ENCODE assay signal across 13 cellular contexts in the genomic region with DNA sequence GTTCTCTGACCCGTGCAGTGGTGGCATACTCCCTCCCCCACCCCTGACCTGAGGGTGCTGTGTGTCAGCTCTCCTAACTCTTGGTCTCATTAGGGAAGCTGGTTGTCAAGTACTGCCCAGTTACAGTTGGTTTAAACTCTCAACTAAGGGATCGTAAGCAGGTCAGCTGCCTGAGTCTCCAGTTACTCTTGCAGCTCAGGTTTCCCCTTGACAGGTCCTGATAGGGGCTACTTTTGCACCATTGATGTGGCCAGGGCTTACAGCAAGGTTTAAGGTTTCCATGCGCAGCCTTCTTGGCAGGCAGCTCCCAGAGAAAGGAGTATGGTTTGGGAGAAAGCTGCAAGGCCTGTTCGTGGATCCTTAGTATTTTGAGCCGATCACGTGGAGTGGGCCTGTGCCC.
DNase-seq lines count a peak whose midpoint lies in the region; ATAC-seq lines count a peak whose summit lies in the region.
"Had no signal": no experiment of that assay in that cellular context is flagged by ENCODE, and none has a peak within 500 bp of the region (broad histone marks: within the 10 kb centered on the region; RNA-seq: fewer than 3 reads in every experiment).

No MANE protein-coding gene starts in this region.

- no peak for ATAC-seq in stimulated activated memory B cell treated with anti-CD40 and anti-IgM and Interleukin-4, amounts not matched to agents 10 μg/mL and 1 μg/mL and 100 μg/mL, for 72 hours
- no peak for ATAC-seq in HG02623 (IDR thresholded peaks at IDR 0.05; ENCODE audit: unreplicated experiment)
- no peak for ATAC-seq in HG03521 (IDR thresholded peaks at IDR 0.05; ENCODE audit: unreplicated experiment)
- ATAC-seq: activated T-cell treated with anti-CD3 and anti-CD28 coated beads, Interleukin-2, amount 50 U/mL, for 72 hours had no signal

- peak overlapping the region; percentile 99 for H3K27ac Mint-ChIP-seq in stimulated activated memory B cell treated with anti-CD40 and anti-IgM and Interleukin-4, amounts not matched to agents 10 μg/mL and 1 μg/mL and 100 μg/mL, for 72 hours
- H3K27ac Mint-ChIP-seq: activated T-cell treated with anti-CD3 and anti-CD28 coated beads, Interleukin-2, amount 50 U/mL, for 72 hours had no signal

- no peak overlapping the region for H3K4me3 Mint-ChIP-seq in stimulated activated memory B cell treated with anti-CD40 and anti-IgM and Interleukin-4, amounts not matched to agents 10 μg/mL and 1 μg/mL and 100 μg/mL, for 72 hours
- H3K4me3 Mint-ChIP-seq: activated T-cell treated with anti-CD3 and anti-CD28 coated beads, Interleukin-2, amount 50 U/mL, for 72 hours had no signal

- peaks cover 5% of the 10 kb centered on the region for H3K9me3 Mint-ChIP-seq in stimulated activated memory B cell treated with anti-CD40 and anti-IgM and Interleukin-4, amounts not matched to agents 10 μg/mL and 1 μg/mL and 100 μg/mL, for 72 hours
- H3K9me3 Mint-ChIP-seq: activated T-cell treated with anti-CD3 and anti-CD28 coated beads, Interleukin-2, amount 50 U/mL, for 72 hours had no signal

- DNase-seq in DMS53 (lab: John Stamatoyannopoulos, UW): peak; percentile 64
- no peak for DNase-seq in DMS53 treated with DMSO at 0.1 percent for 48 hours (lab: John Stamatoyannopoulos, UW; ENCODE audit: unreplicated experiment)
- DNase-seq in RPMI7951 (ENCODE audit: low read depth): peak; percentile 33
- peak; percentile 45 for DNase-seq in iPS-NIHi11 (ENCODE audit: low spot score)
- no peak for DNase-seq in activated effector memory CD4-positive, alpha-beta T cell treated with anti-CD3 and anti-CD28 coated beads, Interleukin-2, amount 50 U/mL, for 16 hours
- DNase-seq: activated T-cell treated with anti-CD3 and anti-CD28 coated beads, Interleukin-2, amount 50 U/mL, for 72 hours; glutamatergic neuron; mammary epithelial cell; Peyer's patch; right lobe of liver had no signal

- no peaks in the 10 kb centered on the region for H3K27me3 Mint-ChIP-seq in stimulated activated memory B cell treated with anti-CD40 and anti-IgM and Interleukin-4, amounts not matched to agents 10 μg/mL and 1 μg/mL and 100 μg/mL, for 72 hours

- H3K4me1 Mint-ChIP-seq in stimulated activated memory B cell treated with anti-CD40 and anti-IgM and Interleukin-4, amounts not matched to agents 10 μg/mL and 1 μg/mL and 100 μg/mL, for 72 hours: peaks cover 96% of the 10 kb centered on the region

- peaks cover 35% of the 10 kb centered on the region for H3K36me3 Mint-ChIP-seq in stimulated activated memory B cell treated with anti-CD40 and anti-IgM and Interleukin-4, amounts not matched to agents 10 μg/mL and 1 μg/mL and 100 μg/mL, for 72 hours

Comparison
In these comparisons a context has a peak if more than half of its experiments do, and no peak if none do; other contexts are left out.
1. DNase-seq: peak in DMS53 (single experiment), RPMI7951 (single experiment) and iPS-NIHi11 (single experiment); none in DMS53 treated with DMSO at 0.1 percent for 48 hours (single experiment) and activated effector memory CD4-positive, alpha-beta T cell treated with anti-CD3 and anti-CD28 coated beads, Interleukin-2, amount 50 U/mL, for 16 hours (single experiment).